9 cellular contexts compared by ENCODE assay signal in the genomic region with DNA sequence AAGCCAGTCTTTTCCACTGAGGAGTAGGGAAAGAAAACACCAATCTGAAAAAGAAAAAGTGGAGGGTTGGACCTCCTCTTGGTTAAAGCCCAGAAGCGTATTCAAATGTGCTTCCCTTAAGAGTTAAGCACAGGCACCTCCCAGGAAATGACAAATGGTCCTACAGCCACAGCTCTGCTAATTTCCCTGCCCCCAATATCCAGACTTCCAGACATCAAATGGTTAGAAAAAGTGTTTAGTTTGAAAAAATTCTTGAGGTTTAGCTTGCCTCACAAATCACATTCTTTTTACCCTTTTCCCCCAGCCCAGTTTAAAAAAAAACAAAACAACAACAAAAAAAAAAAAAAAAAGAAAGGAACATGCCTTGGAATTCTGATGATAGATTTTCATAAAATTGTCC. TPM values are rescaled to one million over a fixed set of nuclear protein-coding genes. Genes with fewer than 3 reads are reported as not detected.
DNase-seq lines count a peak whose midpoint lies in the region; ATAC-seq and TF ChIP-seq lines count a peak whose summit lies in the region.
"Had no signal": no experiment of that assay in that cellular context is flagged by ENCODE, and none has a peak within 500 bp of the region (broad histone marks: within the 10 kb centered on the region; RNA-seq: fewer than 3 reads in every experiment).

No MANE protein-coding gene starts in this region.

- H3K27me3 ChIP-seq in iPS-18a (ENCODE audit: control insufficient read depth, insufficient read depth, low read length) = no peaks in the 10 kb centered on the region
- no peaks in the 10 kb centered on the region for H3K27me3 ChIP-seq in skeletal muscle tissue (ENCODE audit: control insufficient read depth in 3 of 3, insufficient read depth in 3 of 3, low read length in 3 of 3)

- no peaks in the 10 kb centered on the region for H3K9me3 ChIP-seq in iPS-18a (ENCODE audit: control insufficient read depth, low read depth, low read length)
- H3K9me3 ChIP-seq in skeletal muscle tissue (ENCODE audit: control insufficient read depth in 3 of 3, low read length in 3 of 3) = no peaks in the 10 kb centered on the region

- peaks cover 25% of the 10 kb centered on the region for H3K4me1 ChIP-seq in iPS-18a (ENCODE audit: control insufficient read depth, low read depth, low read length)
- no peaks in the 10 kb centered on the region for H3K4me1 ChIP-seq in skeletal muscle tissue (ENCODE audit: control insufficient read depth in 3 of 3, insufficient read depth in 3 of 3, low read length in 3 of 3)

- H3K27me3 Mint-ChIP-seq in brain = no peaks in the 10 kb centered on the region
- H3K27me3 Mint-ChIP-seq in activated T-cell treated with anti-CD3 and anti-CD28 coated beads, Interleukin-2, amount 50 U/mL, for 72 hours (ENCODE audit: low read depth) = peaks cover 8% of the 10 kb centered on the region

- H3K9me3 Mint-ChIP-seq in brain = peaks cover 4 to 15% (median 8%) of the 10 kb centered on the region in 5 experiments
- H3K9me3 Mint-ChIP-seq in activated T-cell treated with anti-CD3 and anti-CD28 coated beads, Interleukin-2, amount 50 U/mL, for 72 hours = no peaks in the 10 kb centered on the region

- ATAC-seq in GM18907 (IDR thresholded peaks at IDR 0.05; ENCODE audit: unreplicated experiment) = no peak
- no peak for ATAC-seq in activated T-cell treated with anti-CD3 and anti-CD28 coated beads, Interleukin-2, amount 50 U/mL, for 72 hours (replicated peaks in 1 of 2)

- H3K27ac Mint-ChIP-seq in brain = peak overlapping the region; percentile 83 to 97 (median 87)
- H3K27ac Mint-ChIP-seq in activated T-cell treated with anti-CD3 and anti-CD28 coated beads, Interleukin-2, amount 50 U/mL, for 72 hours = no peak overlapping the region

- H3K4me1 Mint-ChIP-seq in brain = peaks cover 44% of the 10 kb centered on the region
- H3K4me1 Mint-ChIP-seq in activated T-cell treated with anti-CD3 and anti-CD28 coated beads, Interleukin-2, amount 50 U/mL, for 72 hours (ENCODE audit: low read depth) = no peaks in the 10 kb centered on the region

- H3K9ac ChIP-seq in iPS-18a (ENCODE audit: low read length) = no peak overlapping the region
- peak overlapping the region in 2 of 3 donors; percentile 32 to 65 for H3K9ac ChIP-seq in skeletal muscle tissue (ENCODE audit: low read depth in 1 of 3, low read length in 3 of 3)

- H3K36me3 Mint-ChIP-seq in brain = no peaks in the 10 kb centered on the region
- no peaks in the 10 kb centered on the region for H3K36me3 Mint-ChIP-seq in activated T-cell treated with anti-CD3 and anti-CD28 coated beads, Interleukin-2, amount 50 U/mL, for 72 hours (ENCODE audit: insufficient read depth in 2 of 2)

- H3K4me3 ChIP-seq in iPS-18a (ENCODE audit: low read length) (peak overlapping the region; percentile 49), skeletal muscle tissue (ENCODE audit: low read length in 3 of 3) (peak overlapping the region in 1 of 3 donors; percentile 16)

- H3K36me3 ChIP-seq in iPS-18a (ENCODE audit: control insufficient read depth, low read depth, low read length) = no peaks in the 10 kb centered on the region
- H3K36me3 ChIP-seq in skeletal muscle tissue (ENCODE audit: control insufficient read depth in 3 of 3, insufficient read depth in 3 of 3, low read length in 3 of 3) = no peaks in the 10 kb centered on the region

- H3K27ac ChIP-seq in iPS-18a (ENCODE audit: low read length) (peak overlapping the region; percentile 38), skeletal muscle tissue (ENCODE audit: low read depth, low read length) (peak overlapping the region; percentile 85)

- TF ChIP-seq CTCF in brain (conservative IDR thresholded peaks at IDR 0.05) = no peak

- peak overlapping the region; percentile 38 to 85 (median 59) for H3K4me3 Mint-ChIP-seq in brain
- H3K4me3 Mint-ChIP-seq in activated T-cell treated with anti-CD3 and anti-CD28 coated beads, Interleukin-2, amount 50 U/mL, for 72 hours = no peak overlapping the region

- DNase-seq in H4 (ENCODE audit: low spot score) (peak; percentile 99), T-helper 2 cell (no peak), NOMO-1 treated with dmso at 0.1 percent for 144 hours (lab: John Stamatoyannopoulos, UW; ENCODE audit: unreplicated experiment) (no peak)
- no peak for DNase-seq in activated T-cell treated with anti-CD3 and anti-CD28 coated beads, Interleukin-2, amount 50 U/mL, for 72 hours
- DNase-seq: cortex of kidney had no signal

RNA-seq across cellular contexts. Expression of a gene that starts 19.0 kb away (rescaled TPM):
- total RNA-seq in H4 (2014; rRNA removed; shearing (Covaris generic)) = 0.46 and 2.2 TPM in 2 replicates
- 36.7 TPM for polyA plus RNA-seq in brain (ENCODE audit: insufficient read depth, low read depth, low replicate concordance)
- 6,663 TPM for total RNA-seq in skeletal muscle tissue
- total RNA-seq in activated T-cell treated with anti-CD3 and anti-CD28 coated beads, Interleukin-2, amount 50 U/mL, for 72 hours = under 1 TPM; 0.31 to 0.56 TPM

Comparison
In these comparisons a context has a peak if more than half of its experiments do, and no peak if none do; other contexts are left out.
1. H3K4me3 Mint-ChIP-seq: peak in brain (5 of 5); none in activated T-cell treated with anti-CD3 and anti-CD28 coated beads, Interleukin-2, amount 50 U/mL, for 72 hours (0 of 2).
2. RNA of a gene that starts 19.0 kb away (total RNA-seq): 6,663 TPM in skeletal muscle tissue (single experiment); 0.31 to 0.56 TPM in activated T-cell treated with anti-CD3 and anti-CD28 coated beads, Interleukin-2, amount 50 U/mL, for 72 hours and 0.46 to 2.2 TPM in H4; every median in the first group is over 1,000 times any median in the second.